20 cellular contexts compared by ENCODE assay signal in genomic region chr3:23263796-23264195, GRCh38.
DNase-seq lines count a peak whose midpoint lies in the region; TF ChIP-seq lines count a peak whose summit lies in the region.
"Had no signal": no experiment of that assay in that cellular context is flagged by ENCODE, and none has a peak within 500 bp of the region (broad histone marks: within the 10 kb centered on the region; RNA-seq: fewer than 3 reads in every experiment).

No MANE protein-coding gene starts in this region.

- peak overlapping the region; percentile 50 for H3K4me3 ChIP-seq in ACC112 (ENCODE audit: low read depth, low read length)
- H3K4me3 ChIP-seq in brain microvascular endothelial cell (ENCODE audit: low read depth, low read length): peak overlapping the region; percentile 24
- no peak overlapping the region for H3K4me3 ChIP-seq in foreskin fibroblast (ENCODE audit: low read depth in 1 of 2, low read length in 2 of 2)
- H3K4me3 ChIP-seq: GM23338, neural progenitor cell, right atrium auricular region, transverse colon had no signal

- no peaks in the 10 kb centered on the region for H3K27me3 ChIP-seq in ACC112 (ENCODE audit: insufficient read depth, low read length)
- H3K27me3 ChIP-seq in brain microvascular endothelial cell (replicated peaks): no peaks in the 10 kb centered on the region
- H3K27me3 ChIP-seq: neural progenitor cell, right atrium auricular region, transverse colon had no signal

- H2AFZ ChIP-seq in ACC112 (ENCODE audit: low read length, unreplicated experiment): no peak overlapping the region
- H2AFZ ChIP-seq: GM23338, neural progenitor cell had no signal

- intact Hi-C loops in cardiac septum (cut with DNase I): no loop called here

- in situ Hi-C loops in brain microvascular endothelial cell (cut with HindIII; ENCODE audit: low pct_ligation_motif_present, low sequenced_read_pairs): no loop called here

- H3K79me2 ChIP-seq in ACC112 (ENCODE audit: control insufficient read depth, insufficient read depth, low read length, unreplicated experiment): peaks cover 46% of the 10 kb centered on the region

- peaks cover 30% of the 10 kb centered on the region for H3K4me1 ChIP-seq in ACC112 (ENCODE audit: control insufficient read depth, insufficient read depth, low read length, unreplicated experiment)
- H3K4me1 ChIP-seq: neural progenitor cell, transverse colon had no signal

- H3K27ac ChIP-seq in ACC112 (ENCODE audit: low read depth, low read length): peak overlapping the region; percentile 97
- peak overlapping the region; percentile 88 for H3K27ac ChIP-seq in brain microvascular endothelial cell
- H3K27ac ChIP-seq: neural progenitor cell, right atrium auricular region, transverse colon, VCaP had no signal

- H3K36me3 ChIP-seq in ACC112 (ENCODE audit: insufficient read depth, low read length) (no peaks in the 10 kb centered on the region), brain microvascular endothelial cell (replicated peaks) (no peaks in the 10 kb centered on the region)
- H3K36me3 ChIP-seq: neural progenitor cell, right atrium auricular region, transverse colon had no signal

- DNase-seq in M059J (ENCODE audit: low read depth) (peak; percentile 36), brain microvascular endothelial cell (no peak), foreskin fibroblast (peak; percentile 12 to 49), cardiac septum (ENCODE audit: low spot score) (no peak), NCI-H1417 treated with DMSO at 0.1 percent for 48 hours (lab: John Stamatoyannopoulos, UW) (no peak)
- no peak for DNase-seq in effector CD8-positive, alpha-beta T cell (lab: John Stamatoyannopoulos, UW)
- DNase-seq in activated naive CD4-positive, alpha-beta T cell treated with anti-CD3 and anti-CD28 coated beads, Interleukin-2, amount 50 U/mL, for 16 hours: no peak
- DNase-seq: activated CD4-positive, alpha-beta T cell treated with anti-CD3 and anti-CD28 coated beads, Interleukin-2, amount 50 U/mL, for 48 hours; activated naive CD4-positive, alpha-beta T cell treated with anti-CD3 and anti-CD28 coated beads, Interleukin-2, amount 10 ng/mL, durations not matched to agents 7 days and 5 days; foreskin melanocyte; left cardiac atrium; MV-4-11; NCI-H187 treated with DMSO at 0.1 percent for 48 hours; NCI-H510A; transverse colon had no signal

- TF ChIP-seq CTCF in brain microvascular endothelial cell (IDR thresholded peaks at IDR 0.05; ENCODE audit: low read depth, low read length, missing control alignments): no peak
- TF ChIP-seq CTCF in foreskin fibroblast (IDR thresholded peaks at IDR 0.05; ENCODE audit: low read depth, low read length): no peak

Comparison
In these comparisons a context has a peak if more than half of its experiments do, and no peak if none do; other contexts are left out.
1. H3K4me3 ChIP-seq: peak in ACC112 (single experiment) and brain microvascular endothelial cell (single experiment); none in foreskin fibroblast (0 of 2).
2. DNase-seq: peak in M059J (single experiment) and foreskin fibroblast (2 of 2); none in brain microvascular endothelial cell (single experiment), cardiac septum (single experiment), effector CD8-positive, alpha-beta T cell (single experiment), activated naive CD4-positive, alpha-beta T cell treated with anti-CD3 and anti-CD28 coated beads, Interleukin-2, amount 50 U/mL, for 16 hours (single experiment) and NCI-H1417 treated with DMSO at 0.1 percent for 48 hours (single experiment).